ENCODE assay signal across 9 cellular contexts in the genomic region with DNA sequence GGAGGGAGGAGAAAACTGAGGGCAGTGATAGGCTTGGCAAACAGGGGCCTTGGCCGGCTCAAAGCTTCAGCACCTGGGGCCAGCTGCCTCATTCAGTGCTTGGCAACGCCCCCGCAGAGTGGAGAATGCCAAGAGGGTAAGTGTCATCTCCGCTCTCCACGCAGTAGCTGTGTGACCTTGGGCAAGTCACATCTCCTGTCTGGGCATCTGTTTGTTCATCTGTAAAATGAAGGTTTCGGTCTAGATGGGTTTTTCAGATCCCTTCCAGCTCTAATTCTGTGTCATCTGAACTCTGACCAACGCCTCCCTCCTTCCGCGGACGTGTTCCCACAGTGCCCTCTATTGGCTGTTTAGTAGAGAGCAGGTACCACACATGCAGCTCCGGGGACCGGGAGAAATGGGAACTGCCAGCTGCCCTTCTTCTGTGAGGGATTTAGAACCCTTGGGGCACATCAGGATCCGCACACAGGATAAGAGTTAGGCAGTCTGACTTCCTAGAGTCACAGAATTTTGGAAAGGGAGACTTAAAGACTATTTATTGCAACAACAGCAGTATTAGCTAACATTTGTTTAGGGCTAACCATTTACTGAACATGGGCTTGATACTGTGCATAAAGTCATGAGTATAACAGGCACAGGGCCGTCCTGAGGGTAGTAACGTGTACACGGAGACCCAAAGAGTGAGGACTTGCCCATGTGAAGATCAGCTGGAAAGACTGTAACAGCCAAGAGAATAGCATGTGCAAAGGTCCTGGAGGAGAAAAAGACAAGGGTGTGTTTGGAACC. TPM values are rescaled to one million over a fixed set of nuclear protein-coding genes. Genes with fewer than 3 reads are reported as not detected.
DNase-seq lines count a peak whose midpoint lies in the region; ATAC-seq and TF ChIP-seq lines count a peak whose summit lies in the region.
"Had no signal": no experiment of that assay in that cellular context is flagged by ENCODE, and none has a peak within 500 bp of the region (broad histone marks: within the 10 kb centered on the region; RNA-seq: fewer than 3 reads in every experiment).

No MANE protein-coding gene starts in this region.

- H3K27ac Mint-ChIP-seq in chondrocyte (ENCODE audit: unreplicated experiment): no peak overlapping the region

- no peaks in the 10 kb centered on the region for H3K36me3 Mint-ChIP-seq in chondrocyte (ENCODE audit: low read depth)

- H3K27ac ChIP-seq in lower lobe of right lung: no peak overlapping the region
- no peak overlapping the region for H3K27ac ChIP-seq in thoracic aorta

- TF ChIP-seq CTCF in chondrocyte (IDR thresholded peaks at IDR 0.05) (peak; percentile 76), lower lobe of right lung (IDR thresholded peaks at IDR 0.05) (peak; percentile 63), thoracic aorta (IDR thresholded peaks at IDR 0.05) (peak; percentile 32)

- H3K27me3 Mint-ChIP-seq in chondrocyte (ENCODE audit: low read depth): peaks cover 20% of the 10 kb centered on the region

- H3K4me3 ChIP-seq in lower lobe of right lung (no peak overlapping the region), thoracic aorta (no peak overlapping the region)

- no peaks in the 10 kb centered on the region for H3K9me3 Mint-ChIP-seq in chondrocyte (ENCODE audit: low read depth)

- intact Hi-C loops in lower lobe of right lung (cut with DNase I): no loop called here

- H3K9me3 ChIP-seq in lower lobe of right lung: no peaks in the 10 kb centered on the region
- no peaks in the 10 kb centered on the region for H3K9me3 ChIP-seq in thoracic aorta

- H3K36me3 ChIP-seq in lower lobe of right lung (no peaks in the 10 kb centered on the region), thoracic aorta (no peaks in the 10 kb centered on the region)

- DNase-seq in D341Med (ENCODE audit: low spot score) (peak; percentile 75), NAMALWA (ENCODE audit: low spot score) (peak; percentile 68), chondrocyte (ENCODE audit: low spot score) (no peak), lower lobe of right lung (no peak), thoracic aorta (ENCODE audit: low spot score) (no peak)

- H3K4me3 Mint-ChIP-seq in chondrocyte (ENCODE audit: unreplicated experiment): no peak overlapping the region

- no peaks in the 10 kb centered on the region for H3K4me1 Mint-ChIP-seq in chondrocyte (ENCODE audit: low read depth)

- no peaks in the 10 kb centered on the region for H3K4me1 ChIP-seq in lower lobe of right lung
- no peaks in the 10 kb centered on the region for H3K4me1 ChIP-seq in thoracic aorta (ENCODE audit: control insufficient read depth in 1 of 2, low read depth in 2 of 2)

- ATAC-seq in GM19438 (IDR thresholded peaks at IDR 0.05; ENCODE audit: low read depth, unreplicated experiment): peak; percentile 64
- peak; percentile 88 for ATAC-seq in SK-N-SH treated with all-trans-retinoic acid at 6 μM for 48 hours
- peak; percentile 67 to 74 for ATAC-seq in lower lobe of right lung
- ATAC-seq in thoracic aorta (ENCODE audit: insufficient number of reproducible peaks, low FRiP score, low read depth): no peak
- ATAC-seq in HG02840 (IDR thresholded peaks at IDR 0.05; ENCODE audit: low FRiP score, unreplicated experiment): no peak

- no peaks in the 10 kb centered on the region for H3K27me3 ChIP-seq in lower lobe of right lung (ENCODE audit: low read depth)
- no peaks in the 10 kb centered on the region for H3K27me3 ChIP-seq in thoracic aorta (replicated peaks; ENCODE audit: insufficient read depth)

TF ChIP-seq in SK-N-SH treated with all-trans-retinoic acid at 6 μM for 48 hours, 23 proteins besides CTCF, POLR2A, EP300 and RAD21:
- TF ChIP-seq CSRNP3 (CRISPR knock-in tag; IDR thresholded peaks at IDR 0.05): no peak
- no peak for TF ChIP-seq ZFP30 (CRISPR knock-in tag; IDR thresholded peaks at IDR 0.05)
- TF ChIP-seq ZFP3 (CRISPR knock-in tag; IDR thresholded peaks at IDR 0.05): no peak
- TF ChIP-seq ESRRG (CRISPR knock-in tag; IDR thresholded peaks at IDR 0.05): no peak
- TF ChIP-seq ZC3H10 (CRISPR knock-in tag; IDR thresholded peaks at IDR 0.05): no peak
- TF ChIP-seq CSDC2 (CRISPR knock-in tag; IDR thresholded peaks at IDR 0.05): no peak
- TF ChIP-seq TCF4 (CRISPR knock-in tag; IDR thresholded peaks at IDR 0.05; ENCODE audit: borderline replicate concordance): no peak
- TF ChIP-seq ZNF565 (CRISPR knock-in tag; conservative IDR thresholded peaks at IDR 0.05; ENCODE audit: low read depth): no peak
- TF ChIP-seq, protein P1, sequence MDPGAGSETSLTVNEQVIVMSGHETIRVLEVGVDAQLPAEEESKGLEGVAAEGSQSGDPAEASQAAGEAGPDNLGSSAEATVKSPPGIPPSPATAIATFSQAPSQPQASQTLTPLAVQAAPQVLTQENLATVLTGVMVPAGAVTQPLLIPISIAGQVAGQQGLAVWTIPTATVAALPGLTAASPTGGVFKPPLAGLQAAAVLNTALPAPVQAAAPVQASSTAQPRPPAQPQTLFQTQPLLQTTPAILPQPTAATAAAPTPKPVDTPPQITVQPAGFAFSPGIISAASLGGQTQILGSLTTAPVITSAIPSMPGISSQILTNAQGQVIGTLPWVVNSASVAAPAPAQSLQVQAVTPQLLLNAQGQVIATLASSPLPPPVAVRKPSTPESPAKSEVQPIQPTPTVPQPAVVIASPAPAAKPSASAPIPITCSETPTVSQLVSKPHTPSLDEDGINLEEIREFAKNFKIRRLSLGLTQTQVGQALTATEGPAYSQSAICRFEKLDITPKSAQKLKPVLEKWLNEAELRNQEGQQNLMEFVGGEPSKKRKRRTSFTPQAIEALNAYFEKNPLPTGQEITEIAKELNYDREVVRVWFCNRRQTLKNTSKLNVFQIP (CRISPR knock-in tag; IDR thresholded peaks at IDR 0.05; ENCODE audit: borderline replicate concordance, low read depth): no peak
- TF ChIP-seq RARB (CRISPR knock-in tag; IDR thresholded peaks at IDR 0.05): no peak
- TF ChIP-seq, protein P2, sequence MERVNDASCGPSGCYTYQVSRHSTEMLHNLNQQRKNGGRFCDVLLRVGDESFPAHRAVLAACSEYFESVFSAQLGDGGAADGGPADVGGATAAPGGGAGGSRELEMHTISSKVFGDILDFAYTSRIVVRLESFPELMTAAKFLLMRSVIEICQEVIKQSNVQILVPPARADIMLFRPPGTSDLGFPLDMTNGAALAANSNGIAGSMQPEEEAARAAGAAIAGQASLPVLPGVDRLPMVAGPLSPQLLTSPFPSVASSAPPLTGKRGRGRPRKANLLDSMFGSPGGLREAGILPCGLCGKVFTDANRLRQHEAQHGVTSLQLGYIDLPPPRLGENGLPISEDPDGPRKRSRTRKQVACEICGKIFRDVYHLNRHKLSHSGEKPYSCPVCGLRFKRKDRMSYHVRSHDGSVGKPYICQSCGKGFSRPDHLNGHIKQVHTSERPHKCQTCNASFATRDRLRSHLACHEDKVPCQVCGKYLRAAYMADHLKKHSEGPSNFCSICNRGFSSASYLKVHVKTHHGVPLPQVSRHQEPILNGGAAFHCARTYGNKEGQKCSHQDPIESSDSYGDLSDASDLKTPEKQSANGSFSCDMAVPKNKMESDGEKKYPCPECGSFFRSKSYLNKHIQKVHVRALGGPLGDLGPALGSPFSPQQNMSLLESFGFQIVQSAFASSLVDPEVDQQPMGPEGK (CRISPR knock-in tag; IDR thresholded peaks at IDR 0.05; ENCODE audit: borderline replicate concordance): no peak

RNA-seq across cellular contexts. Expression of gene GP2, which starts 26.8 kb away (rescaled TPM):
- not detected in 3 replicates for total RNA-seq in chondrocyte
- total RNA-seq in lower lobe of right lung: 0.18 TPM
- 1 to 10 TPM; 2.6 to 8.7 TPM for total RNA-seq in thoracic aorta
- total RNA-seq: T-helper 2 cell treated with Interferon-gamma antibody and Interleukin-4, amounts not matched to agents 100 ng/mL and 5 ng/mL, for 36 hours had no signal

RNA-seq across cellular contexts. Expression of gene UMOD, which starts 52.0 kb away (rescaled TPM):
- total RNA-seq in chondrocyte (not detected in 3 replicates), lower lobe of right lung (not detected), thoracic aorta (not detected)
- total RNA-seq: T-helper 2 cell treated with Interferon-gamma antibody and Interleukin-4, amounts not matched to agents 100 ng/mL and 5 ng/mL, for 36 hours had no signal

Comparison
In these comparisons a context has a peak if more than half of its experiments do, and no peak if none do; other contexts are left out.
1. DNase-seq: peak in D341Med (single experiment) and NAMALWA (single experiment); none in chondrocyte (single experiment), lower lobe of right lung (single experiment) and thoracic aorta (single experiment).
2. ATAC-seq: peak in GM19438 (single experiment), SK-N-SH treated with all-trans-retinoic acid at 6 μM for 48 hours (single experiment) and lower lobe of right lung (2 of 2); none in thoracic aorta (single experiment) and HG02840 (single experiment).
3. Peak in every context shown above with its lines, with median percentiles within 50 percentile points of each other: CTCF ChIP-seq.